Comparison of ENCODE assay signal across 8 cellular contexts in the genomic region with DNA sequence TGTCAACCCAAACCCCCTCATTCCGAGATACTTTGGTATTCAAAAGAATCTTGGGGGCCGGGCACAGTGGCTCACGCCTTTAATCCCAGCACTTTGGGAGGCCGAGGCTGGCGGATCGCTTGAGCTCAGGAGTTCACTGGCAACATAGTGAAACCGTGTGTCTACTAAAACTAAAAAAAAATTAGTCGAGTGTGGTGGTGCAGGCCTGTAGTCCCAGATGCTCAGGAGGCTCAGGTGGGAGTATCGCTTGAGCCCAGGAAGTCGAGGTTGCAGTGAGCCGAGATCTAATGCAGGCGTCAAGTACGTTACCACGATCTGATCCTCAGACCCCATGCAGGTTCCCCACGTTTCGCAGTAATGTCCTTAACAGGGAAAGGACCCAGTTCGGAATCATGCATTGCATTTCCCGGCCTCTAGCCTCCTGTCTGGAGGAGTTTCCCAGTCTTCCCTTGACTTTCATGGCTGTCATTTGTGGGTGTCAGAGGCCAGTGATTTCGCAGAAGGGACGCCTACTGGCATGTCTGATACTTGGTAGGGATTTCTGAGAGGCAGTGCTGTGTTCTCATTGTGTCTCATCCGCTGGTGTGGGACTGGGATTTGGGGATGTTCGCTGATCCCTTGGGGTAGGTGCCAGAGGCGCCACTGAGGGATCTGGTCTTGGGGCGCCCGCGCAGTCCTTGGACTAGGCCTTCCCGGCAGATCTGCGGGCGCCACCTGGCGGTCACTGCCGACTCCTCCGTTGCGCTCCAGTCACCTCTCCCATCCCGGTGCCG. TPM values are rescaled to one million over a fixed set of nuclear protein-coding genes. Genes with fewer than 3 reads are reported as not detected.
A peak's percentile ranks its signal among the peaks of the same experiment; 100 is the strongest.
DNase-seq lines count a peak whose midpoint lies in the region; ATAC-seq, FAIRE-seq and TF ChIP-seq lines count a peak whose summit lies in the region.

No MANE protein-coding gene starts in this region.

- FAIRE-seq in kidney (lab: Jason Lieb, UNC) = no peak

- H3K4me3 Mint-ChIP-seq in central memory CD8-positive, alpha-beta T cell = peak overlapping the region; percentile 86

- H3K9me3 Mint-ChIP-seq in central memory CD8-positive, alpha-beta T cell = no peaks in the 10 kb centered on the region

- peak overlapping the region; percentile 57 to 82 for H3K9ac ChIP-seq in kidney (ENCODE audit: low read length in 2 of 2)

- peak overlapping the region in 1 of 2 donors; percentile 50 for H3K27ac ChIP-seq in kidney (ENCODE audit: low read depth in 2 of 2, low read length in 2 of 2)

- H3K9me3 ChIP-seq in kidney (ENCODE audit: control insufficient read depth in 1 of 2, low read length in 2 of 2) = no peaks in the 10 kb centered on the region

- peak; percentile 87 for ATAC-seq in GM18909 (IDR thresholded peaks at IDR 0.05; ENCODE audit: poor library complexity, unreplicated experiment)
- ATAC-seq in HG03159 (IDR thresholded peaks at IDR 0.05; ENCODE audit: unreplicated experiment) = peak; percentile 67
- peak; percentile 87 for ATAC-seq in central memory CD8-positive, alpha-beta T cell (replicated peaks; ENCODE audit: extremely low read depth, poor library complexity, severe bottlenecking)

- H3K36me3 Mint-ChIP-seq in central memory CD8-positive, alpha-beta T cell (ENCODE audit: insufficient read depth) = peaks cover 30% of the 10 kb centered on the region

- no peaks in the 10 kb centered on the region for H3K27me3 Mint-ChIP-seq in central memory CD8-positive, alpha-beta T cell

- DNase-seq in AG09309 (ENCODE audit: low read depth) (peak; percentile 31), NCI-H2227 treated with DMSO at 0.1 percent for 48 hours (lab: John Stamatoyannopoulos, UW) (peak; percentile 24), kidney (peak; percentile 96)
- peak; percentile 72 for DNase-seq in activated CD4-positive, CD25-positive, alpha-beta regulatory T cell treated with anti-CD3 and anti-CD28 coated beads, Interleukin-2, amount 50 U/mL, for 16 hours (ENCODE audit: low read depth, low spot score)
- peak; percentile 72 to 87 for DNase-seq in central memory CD8-positive, alpha-beta T cell (ENCODE audit: low spot score in 2 of 2)
- peak; percentile 80 to 85 for DNase-seq in stimulated activated CD4-positive, alpha-beta T cell treated with anti-CD3 and anti-CD28 coated beads, Interleukin-15, amount 100 ng/mL, for 1 hour (ENCODE audit: low read depth in 1 of 2, low spot score in 1 of 2)

- H3K4me1 ChIP-seq in kidney (ENCODE audit: control insufficient read depth in 1 of 2, insufficient read depth in 1 of 2, low read depth in 1 of 2, low read length in 2 of 2) = peaks cover 10 to 15% of the 10 kb centered on the region in 2 donors

- intact Hi-C loops in kidney (cut with DNase I) = no loop called here

- H3K27ac Mint-ChIP-seq in central memory CD8-positive, alpha-beta T cell (ENCODE audit: low read depth) = peak overlapping the region; percentile 87

- H3K4me3 ChIP-seq in AG09309 (ENCODE audit: control insufficient read depth, low read depth, low read length) (peak overlapping the region; percentile 52), kidney (ENCODE audit: low read length in 2 of 2) (peak overlapping the region; percentile 64 to 78)

- peaks cover 23% of the 10 kb centered on the region for H3K4me1 Mint-ChIP-seq in central memory CD8-positive, alpha-beta T cell

- TF ChIP-seq CTCF in AG09309 (IDR thresholded peaks at IDR 0.05; ENCODE audit: control insufficient read depth, insufficient read depth, low read depth, low read length, missing control alignments) (peak; percentile 96), kidney (IDR thresholded peaks at IDR 0.05; ENCODE audit: borderline replicate concordance, extremely low read depth, insufficient read depth) (peak; percentile 87)

- H3K36me3 ChIP-seq in kidney (ENCODE audit: control insufficient read depth in 1 of 2, insufficient read depth in 2 of 2, low read length in 2 of 2) = peaks cover 14 to 17% of the 10 kb centered on the region in 2 donors

RNA-seq across cellular contexts. Expression of a gene that starts 39.3 kb away (rescaled TPM):
- total RNA-seq in kidney = 205 TPM
- polyA plus RNA-seq in kidney (ENCODE audit: insufficient read depth, low read depth, low replicate concordance) = 174 TPM

RNA-seq across cellular contexts. Expression of a gene that starts 57.4 kb away (rescaled TPM):
- total RNA-seq in kidney = 4.3 TPM
- 3.8 TPM for polyA plus RNA-seq in kidney (ENCODE audit: insufficient read depth, low read depth, low replicate concordance)

Comparison
In these comparisons a context has a peak if more than half of its experiments do, and no peak if none do; other contexts are left out.
1. DNase-seq: peak in every context shown above with its lines; median percentile 96 in kidney; 82 in stimulated activated CD4-positive, alpha-beta T cell treated with anti-CD3 and anti-CD28 coated beads, Interleukin-15, amount 100 ng/mL, for 1 hour; 80 in central memory CD8-positive, alpha-beta T cell; 72 in activated CD4-positive, CD25-positive, alpha-beta regulatory T cell treated with anti-CD3 and anti-CD28 coated beads, Interleukin-2, amount 50 U/mL, for 16 hours; 31 in AG09309; 24 in NCI-H2227 treated with DMSO at 0.1 percent for 48 hours.